Comparison of ENCODE assay signal across 8 cellular contexts in the genomic region with DNA sequence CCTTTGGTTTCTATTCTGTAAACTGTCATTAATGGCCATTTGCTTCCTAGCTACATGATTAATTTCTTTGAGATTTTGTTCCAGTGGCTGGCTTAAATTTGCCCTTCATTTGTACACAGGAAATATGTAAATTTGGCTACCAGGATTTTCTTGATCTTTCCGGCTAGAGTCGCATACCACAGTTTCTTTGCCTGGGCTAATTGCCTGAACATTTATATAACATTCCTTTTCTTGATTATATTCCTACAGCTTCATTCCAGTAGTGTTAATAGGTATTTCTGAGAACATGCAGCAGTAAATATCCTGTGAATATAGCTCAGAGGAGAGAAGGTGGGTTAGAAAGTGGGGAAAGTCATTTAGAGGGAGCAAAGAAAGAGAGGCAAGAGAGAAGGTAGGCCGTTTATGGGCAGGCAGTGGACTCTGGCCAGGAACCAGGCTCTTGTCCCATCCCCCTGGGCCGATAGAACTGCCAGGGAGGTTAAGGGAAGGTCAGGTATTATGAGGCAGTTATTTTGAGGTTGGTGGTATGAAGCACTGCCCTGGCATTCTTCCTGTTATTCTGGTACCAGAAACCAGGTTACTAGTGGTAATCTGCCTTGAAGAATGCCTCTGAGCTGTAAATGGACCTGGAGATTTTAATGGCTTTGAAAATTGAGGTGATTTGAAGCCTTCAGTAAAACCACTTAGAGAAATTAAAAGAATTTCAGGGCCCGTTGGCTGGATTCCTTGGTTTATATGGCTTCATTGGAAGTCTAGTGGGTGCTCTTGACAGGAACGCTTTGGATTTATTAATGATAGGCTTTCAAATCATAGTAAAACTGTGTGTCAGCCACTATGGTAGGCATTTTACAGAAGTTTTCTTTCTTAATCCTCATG. TPM values are rescaled to one million over a fixed set of nuclear protein-coding genes. Genes with fewer than 3 reads are reported as not detected.
DNase-seq lines count a peak whose midpoint lies in the region; ATAC-seq, FAIRE-seq and TF ChIP-seq lines count a peak whose summit lies in the region.

No MANE protein-coding gene starts in this region.

- FAIRE-seq in endothelial cell of umbilical vein (lab: Jason Lieb, UNC) = peak; percentile 88

- no peaks in the 10 kb centered on the region for H3K9me3 ChIP-seq in endothelial cell of umbilical vein (replicated peaks; ENCODE audit: control insufficient read depth, insufficient read depth, low read length)
- no peaks in the 10 kb centered on the region for H3K9me3 ChIP-seq in naive thymus-derived CD4-positive, alpha-beta T cell (ENCODE audit: control insufficient read depth in 2 of 3, low read length in 3 of 3)

- TF ChIP-seq POLR2A in endothelial cell of umbilical vein (IDR thresholded peaks at IDR 0.05; ENCODE audit: low read depth, low read length) = no peak

- H3K27ac ChIP-seq in endothelial cell of umbilical vein (ENCODE audit: insufficient read depth, low read depth, low read length) = peak overlapping the region; percentile 26
- H3K27ac ChIP-seq in naive thymus-derived CD4-positive, alpha-beta T cell (ENCODE audit: low read depth, low read length) = peak overlapping the region; percentile 50

- DNase-seq in RPMI7951 (ENCODE audit: low read depth) = peak; percentile 47
- peak; percentile 90 for DNase-seq in endothelial cell of umbilical vein (ENCODE audit: low read depth, low spot score)
- no peak for DNase-seq in naive thymus-derived CD4-positive, alpha-beta T cell
- DNase-seq in NCI-H2107 treated with DMSO at 0.1 percent for 48 hours (lab: John Stamatoyannopoulos, UW; ENCODE audit: unreplicated experiment) = no peak
- DNase-seq in NCI-H187 treated with DMSO at 0.1 percent for 48 hours (lab: John Stamatoyannopoulos, UW) = no peak

- H3K27me3 Mint-ChIP-seq in naive thymus-derived CD4-positive, alpha-beta T cell = peaks cover 0 to 2% (median 0%) of the 10 kb centered on the region in 5 donors

- peak overlapping the region; percentile 51 for H3K9ac ChIP-seq in endothelial cell of umbilical vein (replicated peaks; ENCODE audit: extremely low read depth, insufficient read depth, low read length)

- H3K36me3 Mint-ChIP-seq in naive thymus-derived CD4-positive, alpha-beta T cell = peaks cover 0 to 23% (median 5%) of the 10 kb centered on the region in 5 donors

- CTCF ChIA-PET in endothelial cell of umbilical vein (lab: Charles Lee) = interaction anchor here (0.9 to 1.4 kb wide), 3 partner anchors 10 to 12 kb away, joined by 3 to 5 read pairs (median 3); partner anchors contain the start of gene COQ5
- CTCF ChIA-PET in naive thymus-derived CD4-positive, alpha-beta T cell (lab: Charles Lee) = no interaction called here

- no peak overlapping the region for H2AFZ ChIP-seq in endothelial cell of umbilical vein (ENCODE audit: low read depth, low read length)

- ATAC-seq in naive thymus-derived CD4-positive, alpha-beta T cell = peak; percentile 25
- ATAC-seq in HG03565 (IDR thresholded peaks at IDR 0.05; ENCODE audit: unreplicated experiment) (no peak), GM18517 (IDR thresholded peaks at IDR 0.05; ENCODE audit: unreplicated experiment) (no peak)

- peak overlapping the region; percentile 6; the same call in 1 of the 2 replicates for H3K4me3 ChIP-seq in GM08714 (ENCODE audit: low read length)
- H3K4me3 ChIP-seq in endothelial cell of umbilical vein (replicated peaks in 1 of 3; ENCODE audit: insufficient read depth in 1 of 3, low read depth in 1 of 3, low read length in 3 of 3) = peak overlapping the region in 1 of 3 experiments; percentile 60
- peak overlapping the region; percentile 26 for H3K4me3 ChIP-seq in naive thymus-derived CD4-positive, alpha-beta T cell (ENCODE audit: low read length)

- no peak for TF ChIP-seq CTCF in endothelial cell of umbilical vein (IDR thresholded peaks at IDR 0.05; ENCODE audit: extremely low read depth in 1 of 2, insufficient read depth in 1 of 2, low read depth in 1 of 2, low read length in 2 of 2)

- no peaks in the 10 kb centered on the region for H3K9me3 Mint-ChIP-seq in naive thymus-derived CD4-positive, alpha-beta T cell

- peak overlapping the region; percentile 12 to 81 (median 73) for H3K27ac Mint-ChIP-seq in naive thymus-derived CD4-positive, alpha-beta T cell

- peak overlapping the region; percentile 96 for H3K4me2 ChIP-seq in endothelial cell of umbilical vein (ENCODE audit: insufficient read depth, low read length)

- no peaks in the 10 kb centered on the region for H3K36me3 ChIP-seq in endothelial cell of umbilical vein (ENCODE audit: control insufficient read depth in 2 of 2, extremely low read depth in 1 of 2, insufficient read depth in 2 of 2, low read length in 2 of 2)
- H3K36me3 ChIP-seq in naive thymus-derived CD4-positive, alpha-beta T cell (ENCODE audit: control insufficient read depth in 2 of 3, insufficient read depth in 3 of 3, low read length in 3 of 3) = peaks cover 0 to 17% (median 0%) of the 10 kb centered on the region in 3 experiments

- no TSS peak for BruUV-seq in endothelial cell of umbilical vein (replicated peaks; lab: Mats Ljungman, UMichigan)

- no peaks in the 10 kb centered on the region for H3K27me3 ChIP-seq in endothelial cell of umbilical vein (ENCODE audit: control insufficient read depth in 2 of 2, insufficient read depth in 2 of 2, low read length in 2 of 2)
- no peaks in the 10 kb centered on the region for H3K27me3 ChIP-seq in naive thymus-derived CD4-positive, alpha-beta T cell (ENCODE audit: control insufficient read depth in 2 of 2, insufficient read depth in 2 of 2, low read length in 2 of 2)

- dilution Hi-C loops in endothelial cell of umbilical vein (cut with MboI; ENCODE audit: extremely low pct_ligation_motif_present, low sequenced_read_pairs) = no loop called here

- POLR2A ChIA-PET in endothelial cell of umbilical vein (lab: Charles Lee) = interaction anchor here (0.6 to 1.9 kb wide), 4 partner anchors 9 to 43 kb away, joined by 3 to 7 read pairs (median 3); partner anchors contain the start of gene DYNLL1
- POLR2A ChIA-PET in naive thymus-derived CD4-positive, alpha-beta T cell (lab: Charles Lee) = interaction anchor here (1.1 to 3.8 kb wide), 5 partner anchors 10 to 43 kb away, joined by 4 to 26 read pairs (median 5); partner anchors contain the start of genes COQ5 and POP5

- no peaks in the 10 kb centered on the region for H3K9me1 ChIP-seq in endothelial cell of umbilical vein (replicated peaks; ENCODE audit: control insufficient read depth, extremely low read depth, insufficient read depth, low read length)

- H3K4me1 ChIP-seq in endothelial cell of umbilical vein (ENCODE audit: control insufficient read depth, extremely low read depth, insufficient read depth, low read length) = peaks cover 52% of the 10 kb centered on the region
- H3K4me1 ChIP-seq in naive thymus-derived CD4-positive, alpha-beta T cell (ENCODE audit: control insufficient read depth in 2 of 2, insufficient read depth in 2 of 2, low read length in 2 of 2) = peaks cover 43 to 44% of the 10 kb centered on the region in 2 donors

- peaks cover 18% of the 10 kb centered on the region for H4K20me1 ChIP-seq in endothelial cell of umbilical vein (replicated peaks; ENCODE audit: control insufficient read depth, extremely low read depth, insufficient read depth, low read length)

- H3K79me2 ChIP-seq in endothelial cell of umbilical vein (ENCODE audit: control insufficient read depth, insufficient read depth, low read length) = peaks cover 92% of the 10 kb centered on the region

- intact Hi-C loops in endothelial cell of umbilical vein (cut with micrococcal nuclease) = loop anchor here (1.0 kb wide), 1 partner anchor 43 kb away; the partner anchor contains the start of gene POP5
- intact Hi-C loops in naive thymus-derived CD4-positive, alpha-beta T cell (cut with micrococcal nuclease) = loop anchor here (5.0 to 10.0 kb wide), 3 partner anchors 189 to 926 kb away; partner anchors contain the start of genes ACADS (in 1 of the 2) and PRKAB1 (in 1 of the 2)

- peaks cover 50 to 78% (median 61%) of the 10 kb centered on the region in 7 donors for H3K4me1 Mint-ChIP-seq in naive thymus-derived CD4-positive, alpha-beta T cell

- peak overlapping the region; percentile 76 to 98 (median 96) for H3K4me3 Mint-ChIP-seq in naive thymus-derived CD4-positive, alpha-beta T cell

RNA-seq across cellular contexts. Expression of gene RNF10, which starts 4.4 kb away (rescaled TPM):
- total RNA-seq in RPMI7951 (2014; rRNA removed; shearing (Covaris generic)) = 60.8 and 74.8 TPM in 2 replicates
- total RNA-seq in endothelial cell of umbilical vein = 192 and 236 TPM in 2 replicates
- 92.1 and 120 TPM in 2 replicates for polyA plus RNA-seq in endothelial cell of umbilical vein
- 154 and 160 TPM in 2 replicates for polyA plus RNA-seq in endothelial cell of umbilical vein (2011; cell fraction: cytosol; rRNA removed)
- polyA plus RNA-seq in endothelial cell of umbilical vein (2011; cell fraction: nucleus; rRNA removed) = 286 and 294 TPM in 2 replicates
- 197 and 220 TPM in 2 replicates for polyA plus RNA-seq in endothelial cell of umbilical vein (2012)
- polyA minus RNA-seq in endothelial cell of umbilical vein = 292 and 309 TPM in 2 replicates
- polyA minus RNA-seq in endothelial cell of umbilical vein (2011; cell fraction: cytosol; rRNA and poly(A)+ RNA removed) = 70.1 TPM
- polyA minus RNA-seq in endothelial cell of umbilical vein (2011; cell fraction: nucleus; rRNA and poly(A)+ RNA removed) = 84.4 and 152 TPM in 2 replicates
- 100 to 1,000 TPM; 171 to 361 (median 205) TPM for total RNA-seq in naive thymus-derived CD4-positive, alpha-beta T cell
- polyA plus RNA-seq in naive thymus-derived CD4-positive, alpha-beta T cell = 100 to 1,000 TPM in 1 of 2 donors, 10 to 100 TPM in 1; 95.1 to 155 TPM

RNA-seq across cellular contexts. Expression of gene COQ5, which starts 9.6 kb away (rescaled TPM):
- total RNA-seq in RPMI7951 (2014; rRNA removed; shearing (Covaris generic)) = 32.3 and 34.1 TPM in 2 replicates
- total RNA-seq in endothelial cell of umbilical vein = 19.7 and 27.2 TPM in 2 replicates
- polyA plus RNA-seq in endothelial cell of umbilical vein = 18.4 and 23.7 TPM in 2 replicates
- 27.6 and 29.7 TPM in 2 replicates for polyA plus RNA-seq in endothelial cell of umbilical vein (2011; cell fraction: cytosol; rRNA removed)
- polyA plus RNA-seq in endothelial cell of umbilical vein (2011; cell fraction: nucleus; rRNA removed) = 18.9 and 24.1 TPM in 2 replicates
- 28.0 and 31.3 TPM in 2 replicates for polyA plus RNA-seq in endothelial cell of umbilical vein (2012)
- polyA minus RNA-seq in endothelial cell of umbilical vein = 19.6 and 23.8 TPM in 2 replicates
- 14.6 TPM for polyA minus RNA-seq in endothelial cell of umbilical vein (2011; cell fraction: cytosol; rRNA and poly(A)+ RNA removed)
- polyA minus RNA-seq in endothelial cell of umbilical vein (2011; cell fraction: nucleus; rRNA and poly(A)+ RNA removed) = 6.7 and 10.3 TPM in 2 replicates
- total RNA-seq in naive thymus-derived CD4-positive, alpha-beta T cell = 10 to 100 TPM; 11.3 to 26.1 (median 23.5) TPM
- 10 to 100 TPM; 36.7 to 49.0 TPM for polyA plus RNA-seq in naive thymus-derived CD4-positive, alpha-beta T cell

RNA-seq across cellular contexts. Expression of gene DYNLL1, which starts 42.6 kb away (rescaled TPM):
- total RNA-seq in RPMI7951 (2014; rRNA removed; shearing (Covaris generic)) = 585 and 618 TPM in 2 replicates
- total RNA-seq in endothelial cell of umbilical vein = 469 TPM in 2 replicates
- polyA plus RNA-seq in endothelial cell of umbilical vein = 538 and 600 TPM in 2 replicates
- polyA plus RNA-seq in endothelial cell of umbilical vein (2011; cell fraction: cytosol; rRNA removed) = 684 and 687 TPM in 2 replicates
- polyA plus RNA-seq in endothelial cell of umbilical vein (2011; cell fraction: nucleus; rRNA removed) = 214 and 254 TPM in 2 replicates
- polyA plus RNA-seq in endothelial cell of umbilical vein (2012) = 725 and 951 TPM in 2 replicates
- polyA minus RNA-seq in endothelial cell of umbilical vein = 130 and 133 TPM in 2 replicates
- 137 TPM for polyA minus RNA-seq in endothelial cell of umbilical vein (2011; cell fraction: cytosol; rRNA and poly(A)+ RNA removed)
- polyA minus RNA-seq in endothelial cell of umbilical vein (2011; cell fraction: nucleus; rRNA and poly(A)+ RNA removed) = 29.7 and 40.4 TPM in 2 replicates
- total RNA-seq in naive thymus-derived CD4-positive, alpha-beta T cell = 100 to 1,000 TPM in 1 of 5 experiments, 10 to 100 TPM in 4; 35.0 to 301 (median 72.7) TPM
- polyA plus RNA-seq in naive thymus-derived CD4-positive, alpha-beta T cell = 100 to 1,000 TPM; 197 to 243 TPM

RNA-seq across cellular contexts. Expression of gene POP5, which starts 42.7 kb away (rescaled TPM):
- 80.9 and 89.1 TPM in 2 replicates for total RNA-seq in RPMI7951 (2014; rRNA removed; shearing (Covaris generic))
- total RNA-seq in endothelial cell of umbilical vein = 25.7 and 30.5 TPM in 2 replicates
- polyA plus RNA-seq in endothelial cell of umbilical vein = 56.7 and 60.2 TPM in 2 replicates
- 62.8 and 72.3 TPM in 2 replicates for polyA plus RNA-seq in endothelial cell of umbilical vein (2011; cell fraction: cytosol; rRNA removed)
- polyA plus RNA-seq in endothelial cell of umbilical vein (2011; cell fraction: nucleus; rRNA removed) = 49.2 and 66.6 TPM in 2 replicates
- 42.8 and 52.7 TPM in 2 replicates for polyA plus RNA-seq in endothelial cell of umbilical vein (2012)
- polyA minus RNA-seq in endothelial cell of umbilical vein = 15.9 and 19.2 TPM in 2 replicates
- 50.0 TPM for polyA minus RNA-seq in endothelial cell of umbilical vein (2011; cell fraction: cytosol; rRNA and poly(A)+ RNA removed)
- 9.8 and 10.7 TPM in 2 replicates for polyA minus RNA-seq in endothelial cell of umbilical vein (2011; cell fraction: nucleus; rRNA and poly(A)+ RNA removed)
- 10 to 100 TPM; 42.9 to 86.8 (median 59.0) TPM for total RNA-seq in naive thymus-derived CD4-positive, alpha-beta T cell
- polyA plus RNA-seq in naive thymus-derived CD4-positive, alpha-beta T cell = 100 to 1,000 TPM; 116 to 141 TPM

Comparison
In these comparisons a context has a peak if more than half of its experiments do, and no peak if none do; other contexts are left out.
1. DNase-seq: peak in RPMI7951 (single experiment) and endothelial cell of umbilical vein (single experiment); none in naive thymus-derived CD4-positive, alpha-beta T cell (0 of 9), NCI-H2107 treated with DMSO at 0.1 percent for 48 hours (single experiment) and NCI-H187 treated with DMSO at 0.1 percent for 48 hours (single experiment).